In genomic region chr7:140176271-140176701, GRCh38 we compare ENCODE assay signal across 8 cellular contexts. TPM values are rescaled to one million over a fixed set of nuclear protein-coding genes. Genes with fewer than 3 reads are reported as not detected.
DNase-seq lines count a peak whose midpoint lies in the region; ATAC-seq and TF ChIP-seq lines count a peak whose summit lies in the region.

No MANE protein-coding gene starts in this region.

- peaks cover 21% of the 10 kb centered on the region for H4K20me1 ChIP-seq in DOHH2 (ENCODE audit: control insufficient read depth, insufficient read depth, low read depth, low read length)
- H4K20me1 ChIP-seq in OCI-LY3 (ENCODE audit: insufficient read depth, low read length): no peaks in the 10 kb centered on the region

- H3K36me3 Mint-ChIP-seq in naive B cell: no peaks in the 10 kb centered on the region

- H3K9me3 ChIP-seq in DOHH2 (ENCODE audit: control insufficient read depth, insufficient read depth, low read length) (no peaks in the 10 kb centered on the region), OCI-LY3 (ENCODE audit: insufficient read depth, low read length) (peaks cover 3% of the 10 kb centered on the region; the same call in 1 of the 2 replicates), endocrine pancreas (ENCODE audit: control insufficient read depth, low read length) (no peaks in the 10 kb centered on the region)

- H3K4me2 ChIP-seq in DOHH2 (ENCODE audit: low read length) (peak overlapping the region; percentile 73), OCI-LY3 (ENCODE audit: low read length) (peak overlapping the region; percentile 94)

- H3K27me3 ChIP-seq in DOHH2 (ENCODE audit: control insufficient read depth, low read length) (no peaks in the 10 kb centered on the region), OCI-LY3 (ENCODE audit: low read depth, low read length) (peaks cover 46% of the 10 kb centered on the region), endocrine pancreas (ENCODE audit: control insufficient read depth, insufficient read depth, low read length) (no peaks in the 10 kb centered on the region)

- H3K36me3 ChIP-seq in DOHH2 (ENCODE audit: control insufficient read depth, low read length) (peaks cover 24% of the 10 kb centered on the region), OCI-LY3 (replicated peaks; ENCODE audit: low read depth, low read length) (no peaks in the 10 kb centered on the region), endocrine pancreas (ENCODE audit: control insufficient read depth, insufficient read depth, low read length) (no peaks in the 10 kb centered on the region)

- peaks cover 60% of the 10 kb centered on the region for H3K79me2 ChIP-seq in DOHH2 (ENCODE audit: control insufficient read depth, low read length)
- H3K79me2 ChIP-seq in OCI-LY3 (ENCODE audit: low read length): no peaks in the 10 kb centered on the region

- H3K27me3 Mint-ChIP-seq in naive B cell: peaks cover 0 to 10% (median 0%) of the 10 kb centered on the region in 3 donors

- H3K4me3 ChIP-seq in DOHH2 (ENCODE audit: low read length) (peak overlapping the region; percentile 76), OCI-LY3 (ENCODE audit: low read length) (peak overlapping the region; percentile 84), endocrine pancreas (ENCODE audit: control insufficient read depth, insufficient read depth, low read length) (no peak overlapping the region)

- peak; percentile 6 for ATAC-seq in GM21576 (IDR thresholded peaks at IDR 0.05; ENCODE audit: unreplicated experiment)
- ATAC-seq in naive B cell (ENCODE audit: low read depth in 2 of 2): no peak
- ATAC-seq in HG02798 (IDR thresholded peaks at IDR 0.05; ENCODE audit: poor library complexity, unreplicated experiment): no peak

- H3K9me3 Mint-ChIP-seq in naive B cell: peaks cover 0 to 4% (median 0%) of the 10 kb centered on the region in 7 donors

- H3K4me1 Mint-ChIP-seq in naive B cell: peaks cover 33 to 48% (median 36%) of the 10 kb centered on the region in 3 donors

- H3K4me1 ChIP-seq in DOHH2 (ENCODE audit: control insufficient read depth, low read length): peaks cover 34% of the 10 kb centered on the region
- no peaks in the 10 kb centered on the region for H3K4me1 ChIP-seq in OCI-LY3 (ENCODE audit: low read length)
- peaks cover 11% of the 10 kb centered on the region for H3K4me1 ChIP-seq in endocrine pancreas (ENCODE audit: control insufficient read depth, insufficient read depth, low read length)

- H3F3A ChIP-seq in DOHH2 (ENCODE audit: control insufficient read depth, insufficient read depth): peaks cover 11% of the 10 kb centered on the region

- peak overlapping the region in 5 of 8 donors; percentile 87 to 97 (median 95) for H3K4me3 Mint-ChIP-seq in naive B cell

- in situ Hi-C loops in G401 (cut with HindIII; ENCODE audit: low sequenced_read_pairs): no loop called here

- no peak overlapping the region for H2AFZ ChIP-seq in OCI-LY3 (ENCODE audit: low read depth, low read length)

- DNase-seq in naive B cell (no peak), SIG-M5 (lab: John Stamatoyannopoulos, UW) (no peak), G401 (ENCODE audit: low spot score) (no peak)

- H3K27ac ChIP-seq in DOHH2 (ENCODE audit: low read depth, low read length) (peak overlapping the region; percentile 72), OCI-LY3 (ENCODE audit: low read length) (no peak overlapping the region)

- TF ChIP-seq CTCF in DOHH2 (IDR thresholded peaks at IDR 0.05; ENCODE audit: low read depth, low read length, poor library complexity, severe bottlenecking) (no peak), OCI-LY3 (IDR thresholded peaks at IDR 0.05; ENCODE audit: low read depth, low read length) (no peak)

- H3K9me2 ChIP-seq in DOHH2 (replicated peaks; ENCODE audit: control insufficient read depth, low read length): no peaks in the 10 kb centered on the region

- H3K27ac Mint-ChIP-seq in naive B cell: peak overlapping the region in 2 of 6 donors; percentile 90 to 97

- H3K9ac ChIP-seq in OCI-LY3 (ENCODE audit: low read length): peak overlapping the region; percentile 53
- H3K9ac ChIP-seq in endocrine pancreas (ENCODE audit: control insufficient read depth, insufficient read depth, low read length): peak overlapping the region; percentile 95

RNA-seq across cellular contexts. Expression of gene KDM7A, which starts 0.5 kb away (rescaled TPM):
- 10 to 100 TPM in 1 of 6 donors, 1 to 10 TPM in 5; 5.8 to 10.1 (median 8.9) TPM for polyA plus RNA-seq in naive B cell (ENCODE audit: low read depth in 6 of 6)
- 1.2 and 2.2 TPM in 2 replicates for total RNA-seq in G401 (2014; rRNA removed; shearing (Covaris generic))
